Comparison of ENCODE assay signal across 9 cellular contexts in the genomic region with DNA sequence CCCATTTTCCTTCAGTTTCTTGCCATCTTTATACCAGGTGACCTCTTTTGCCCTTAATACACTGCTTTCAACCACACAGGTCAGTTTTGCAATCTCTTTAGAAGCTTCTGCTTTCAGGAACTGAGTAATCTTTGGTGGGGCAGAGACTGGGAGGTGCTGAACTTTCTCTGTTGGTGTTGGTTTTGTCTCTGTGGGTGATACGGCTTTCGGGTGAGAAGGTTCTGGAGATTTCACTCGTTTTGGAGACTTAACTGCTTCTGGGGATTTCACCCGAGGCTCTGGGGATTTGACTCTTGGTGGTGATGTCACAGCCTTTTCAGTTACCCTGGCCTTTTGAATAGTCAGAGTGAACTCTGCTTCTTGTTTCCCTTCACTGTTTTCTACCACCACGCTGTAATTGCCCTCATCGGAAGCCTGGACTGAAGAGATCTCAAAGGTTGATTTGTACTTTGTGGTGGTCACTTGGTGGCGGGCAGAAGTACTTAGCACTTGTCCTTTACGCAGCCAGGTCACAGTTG. TPM values are rescaled to one million over a fixed set of nuclear protein-coding genes. Genes with fewer than 3 reads are reported as not detected.
DNase-seq lines count a peak whose midpoint lies in the region; ATAC-seq and TF ChIP-seq lines count a peak whose summit lies in the region.
"Had no signal": no experiment of that assay in that cellular context is flagged by ENCODE, and none has a peak within 500 bp of the region (broad histone marks: within the 10 kb centered on the region; RNA-seq: fewer than 3 reads in every experiment).

No MANE protein-coding gene starts in this region.

- H3K36me3 ChIP-seq in ovary (no peaks in the 10 kb centered on the region), BE2C (no peaks in the 10 kb centered on the region)

- H3K4me3 ChIP-seq in ovary, result no peak overlapping the region
- no peak overlapping the region for H3K4me3 ChIP-seq in BE2C (ENCODE audit: low read depth, low read length)

- H3K4me1 Mint-ChIP-seq in activated T-helper 17 cell treated with anti-CD3 and anti-CD28 coated beads, Interleukin-2, amount 50 U/mL, for 72 hours, result peaks cover 39% of the 10 kb centered on the region

- TF ChIP-seq POLR2A in ovary (IDR thresholded peaks at IDR 0.05), result no peak

- 88 to 93% (median 91%) methylated on average over 8 of the region's 8 CpGs for WGBS in ovary, 3 donors

- no peak overlapping the region for H3K27ac ChIP-seq in ovary

- H3K27ac Mint-ChIP-seq in activated T-helper 17 cell treated with anti-CD3 and anti-CD28 coated beads, Interleukin-2, amount 50 U/mL, for 72 hours, result peak overlapping the region; percentile 18

- intact Hi-C loops in ovary (cut with DNase I), result no loop called here

- no peaks in the 10 kb centered on the region for H3K27me3 Mint-ChIP-seq in activated T-helper 17 cell treated with anti-CD3 and anti-CD28 coated beads, Interleukin-2, amount 50 U/mL, for 72 hours

- H3K36me3 Mint-ChIP-seq in activated T-helper 17 cell treated with anti-CD3 and anti-CD28 coated beads, Interleukin-2, amount 50 U/mL, for 72 hours (ENCODE audit: low read depth), result peaks cover 79% of the 10 kb centered on the region

- no peak for TF ChIP-seq EP300 in ovary (IDR thresholded peaks at IDR 0.05)

- no peaks in the 10 kb centered on the region for H3K9me3 Mint-ChIP-seq in activated T-helper 17 cell treated with anti-CD3 and anti-CD28 coated beads, Interleukin-2, amount 50 U/mL, for 72 hours

- no peak for TF ChIP-seq CTCF in ovary (IDR thresholded peaks at IDR 0.05)
- TF ChIP-seq CTCF in BE2C (IDR thresholded peaks at IDR 0.05; ENCODE audit: low read depth, low read length), result no peak

- H3K27me3 ChIP-seq in ovary (no peaks in the 10 kb centered on the region), BE2C (no peaks in the 10 kb centered on the region)

- peak; percentile 83 to 87 for DNase-seq in AML-193 (lab: John Stamatoyannopoulos, UW)
- DNase-seq in ovary, result no peak
- DNase-seq in BE2C, result no peak
- DNase-seq in middle frontal gyrus (ENCODE audit: extremely low spot score, low spot score), result no peak
- DNase-seq in mesenteric fat pad (ENCODE audit: low spot score), result no peak
- DNase-seq: EL had no signal

- ATAC-seq in GM19324 (IDR thresholded peaks at IDR 0.05; ENCODE audit: low FRiP score, unreplicated experiment), result peak; percentile 96
- peak; percentile 96 for ATAC-seq in HG03175 (IDR thresholded peaks at IDR 0.05; ENCODE audit: unreplicated experiment)
- ATAC-seq in activated T-helper 17 cell treated with anti-CD3 and anti-CD28 coated beads, Interleukin-2, amount 50 U/mL, for 72 hours (replicated peaks), result peak; percentile 96

- H3K4me3 Mint-ChIP-seq in activated T-helper 17 cell treated with anti-CD3 and anti-CD28 coated beads, Interleukin-2, amount 50 U/mL, for 72 hours, result peak overlapping the region; percentile 60

- no peaks in the 10 kb centered on the region for H3K4me1 ChIP-seq in ovary (ENCODE audit: insufficient read depth)
- H3K4me1 ChIP-seq in BE2C, result no peaks in the 10 kb centered on the region

- H3K9me3 ChIP-seq in ovary (no peaks in the 10 kb centered on the region), BE2C (no peaks in the 10 kb centered on the region)

RNA-seq across cellular contexts. Expression of a gene that starts 50.4 kb away (rescaled TPM):
- 10 to 100 TPM; 17.9 to 26.4 TPM for total RNA-seq in activated T-helper 17 cell treated with anti-CD3 and anti-CD28 coated beads, Interleukin-2, amount 50 U/mL, for 72 hours
- 10 to 100 TPM in 6 of 7 donors, 1 to 10 TPM in 1; 8.6 to 40.6 (median 33.1) TPM for total RNA-seq in ovary
- polyA plus RNA-seq in ovary, result 10 to 100 TPM in 1 of 2 donors, 1 to 10 TPM in 1; 4.4 to 24.6 TPM
- 5.3 TPM for polyA plus RNA-seq in BE2C (2012; ENCODE audit: insufficient read depth, insufficient read length, low read depth)
- total RNA-seq in mesenteric fat pad, result 35.4 TPM

RNA-seq across cellular contexts. Expression of a gene that starts 52.3 kb away (rescaled TPM):
- 1 to 10 TPM; 1.7 to 2.6 TPM for total RNA-seq in activated T-helper 17 cell treated with anti-CD3 and anti-CD28 coated beads, Interleukin-2, amount 50 U/mL, for 72 hours
- 10 to 100 TPM; 31.6 to 69.4 (median 43.3) TPM for total RNA-seq in ovary
- polyA plus RNA-seq in ovary, result 10 to 100 TPM; 57.4 to 79.2 TPM
- 12.9 TPM for polyA plus RNA-seq in BE2C (2012; ENCODE audit: insufficient read depth, insufficient read length, low read depth)
- 5.5 TPM for total RNA-seq in mesenteric fat pad

Comparison
In these comparisons a context has a peak if more than half of its experiments do, and no peak if none do; other contexts are left out.
1. DNase-seq: peak in AML-193 (2 of 2); none in ovary (0 of 5), BE2C (single experiment), middle frontal gyrus (single experiment) and mesenteric fat pad (single experiment).
2. Peak in every context shown above with its lines, with median percentiles within 50 percentile points of each other: ATAC-seq.